ENCODE assay signal across 25 cellular contexts in genomic region chr5:58358436-58358835, GRCh38.
DNase-seq lines count a peak whose midpoint lies in the region; ATAC-seq and TF ChIP-seq lines count a peak whose summit lies in the region.
"Had no signal": no experiment of that assay in that cellular context is flagged by ENCODE, and none has a peak within 500 bp of the region (broad histone marks: within the 10 kb centered on the region; RNA-seq: fewer than 3 reads in every experiment).

No MANE protein-coding gene starts in this region.

- no peak overlapping the region for H3K4me3 Mint-ChIP-seq in osteocyte (ENCODE audit: unreplicated experiment)
- H3K4me3 Mint-ChIP-seq: CD8-positive, alpha-beta T cell; GM23338; T-cell had no signal

- H3K4me3 ChIP-seq in Panc1 (ENCODE audit: low read depth in 2 of 2, low read length in 2 of 2) (no peak overlapping the region), ovary (no peak overlapping the region)
- H3K4me3 ChIP-seq: GM23338, HAP-1 had no signal

- peaks cover 2% of the 10 kb centered on the region for H3K27me3 Mint-ChIP-seq in osteocyte (ENCODE audit: unreplicated experiment)

- in situ Hi-C loops in Panc1 (cut with HindIII; ENCODE audit: low pct_unique_long_range_greater_than_20kb, low sequenced_read_pairs): no loop called here

- intact Hi-C loops in Panc1 (cut with micrococcal nuclease; ENCODE audit: unreplicated experiment): no loop called here
- intact Hi-C loops in ovary (cut with DNase I): no loop called here

- H3K4me1 Mint-ChIP-seq in osteocyte (ENCODE audit: unreplicated experiment): peaks cover 16% of the 10 kb centered on the region
- H3K4me1 Mint-ChIP-seq: T-cell had no signal

- 88 to 93% (median 89%) methylated on average over 2 of the region's 2 CpGs for WGBS in ovary, 3 donors

- peak overlapping the region; percentile 23 for H3K27ac Mint-ChIP-seq in osteocyte (ENCODE audit: unreplicated experiment)
- H3K27ac Mint-ChIP-seq: CD8-positive, alpha-beta T cell; GM23338; T-cell had no signal

- H3K27ac ChIP-seq in Panc1 (ENCODE audit: low read length) (peak overlapping the region; percentile 19; the same call in 1 of the 2 replicates), ovary (no peak overlapping the region)

- H3K9me3 Mint-ChIP-seq in osteocyte (ENCODE audit: unreplicated experiment): no peaks in the 10 kb centered on the region
- H3K9me3 Mint-ChIP-seq: CD8-positive, alpha-beta T cell; GM23338; T-cell had no signal

- H3K27me3 ChIP-seq in Panc1 (ENCODE audit: control insufficient read depth, insufficient read depth, low read length) (no peaks in the 10 kb centered on the region), ovary (no peaks in the 10 kb centered on the region)

- no peaks in the 10 kb centered on the region for H3K36me3 Mint-ChIP-seq in osteocyte (ENCODE audit: unreplicated experiment)
- H3K36me3 Mint-ChIP-seq: CD8-positive, alpha-beta T cell; T-cell had no signal

- H3K9me3 ChIP-seq in Panc1 (ENCODE audit: control insufficient read depth, insufficient read depth, low read depth, low read length): no peaks in the 10 kb centered on the region
- H3K9me3 ChIP-seq in ovary: no peaks in the 10 kb centered on the region
- H3K9me3 ChIP-seq: HAP-1 had no signal

- 0 out of 2 replicates have a peak, but pooled peaks cover 3% of the 10 kb centered on the region for H3K4me1 ChIP-seq in Panc1 (ENCODE audit: control insufficient read depth, insufficient read depth, low read length)
- no peaks in the 10 kb centered on the region for H3K4me1 ChIP-seq in ovary (ENCODE audit: insufficient read depth)
- H3K4me1 ChIP-seq: HAP-1 had no signal

- DNase-seq in NCI-H146 treated with DMSO at 0.1 percent for 48 hours (lab: John Stamatoyannopoulos, UW; ENCODE audit: unreplicated experiment): peak; percentile 53
- no peak for DNase-seq in NCI-H146 (lab: John Stamatoyannopoulos, UW)
- no peak for DNase-seq in Panc1 (ENCODE audit: low read depth, low spot score)
- peak; percentile 6 for DNase-seq in fibroblast of peridontal ligament (ENCODE audit: extremely low read depth)
- no peak for DNase-seq in osteocyte (ENCODE audit: extremely low spot score, unreplicated experiment)
- no peak for DNase-seq in ovary
- no peak for DNase-seq in NCI-H2107 (lab: John Stamatoyannopoulos, UW)
- DNase-seq: 8988T; AML-193; C1 segment of cervical spinal cord; Calu3; CD8-positive, alpha-beta T cell; DMS153; Kasumi-1; MM.1S; NCI-H1048; NCI-H1436 treated with DMSO at 0.1 percent for 48 hours; NCI-H2029 treated with DMSO at 0.1 percent for 48 hours; NCI-H524; RPMI8226; SIG-M5; T-cell had no signal

- no TSS peak for BruUV-seq in Panc1 (replicated peaks; lab: Mats Ljungman, UMichigan)

- no peaks in the 10 kb centered on the region for H3K36me3 ChIP-seq in Panc1 (ENCODE audit: control insufficient read depth, insufficient read depth, low read length)
- H3K36me3 ChIP-seq in ovary: no peaks in the 10 kb centered on the region
- H3K36me3 ChIP-seq: HAP-1 had no signal

- TF ChIP-seq CTCF in Panc1 (IDR thresholded peaks at IDR 0.05): no peak
- TF ChIP-seq CTCF in osteocyte (IDR thresholded peaks at IDR 0.05): no peak
- TF ChIP-seq CTCF in ovary (IDR thresholded peaks at IDR 0.05): no peak

- no peak for TF ChIP-seq POLR2A in ovary (IDR thresholded peaks at IDR 0.05)

- ATAC-seq in Panc1: no peak
- ATAC-seq in GM21723 (IDR thresholded peaks at IDR 0.05; ENCODE audit: unreplicated experiment): no peak
- ATAC-seq: CD8-positive, alpha-beta T cell; GM23338; T-cell had no signal

- POLR2A ChIA-PET in Panc1 (lab: Charles Lee): no interaction called here

- no peak for TF ChIP-seq EP300 in ovary (IDR thresholded peaks at IDR 0.05)

- CTCF ChIA-PET in Panc1 (lab: Charles Lee): no interaction called here

Comparison
In these comparisons a context has a peak if more than half of its experiments do, and no peak if none do; other contexts are left out.
1. DNase-seq: peak in NCI-H146 treated with DMSO at 0.1 percent for 48 hours (single experiment) and fibroblast of peridontal ligament (single experiment); none in NCI-H146 (single experiment), Panc1 (single experiment), osteocyte (single experiment), ovary (0 of 5) and NCI-H2107 (single experiment).